ENCODE assay signal across 20 cellular contexts in the genomic region with DNA sequence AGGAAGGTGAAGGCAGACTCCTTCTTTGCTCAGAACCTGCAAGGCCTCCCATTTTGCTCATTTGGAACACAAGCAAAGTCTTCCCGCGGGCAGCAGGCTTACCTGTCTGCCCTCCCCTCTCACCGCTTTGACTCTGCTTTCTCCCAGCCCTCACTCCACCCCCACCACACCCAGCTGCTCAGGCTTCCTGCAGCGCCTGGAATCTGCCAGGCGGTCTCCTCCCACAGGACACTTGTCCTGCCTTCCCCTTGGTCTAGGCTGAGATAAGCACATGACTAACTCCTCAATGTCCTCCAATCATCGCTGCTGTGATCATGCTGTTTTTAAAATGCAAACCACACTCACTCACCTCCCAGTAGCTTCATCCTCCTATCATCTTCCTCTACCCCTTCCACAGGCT.
DNase-seq lines count a peak whose midpoint lies in the region; ATAC-seq and TF ChIP-seq lines count a peak whose summit lies in the region.
"Had no signal": no experiment of that assay in that cellular context is flagged by ENCODE, and none has a peak within 500 bp of the region (broad histone marks: within the 10 kb centered on the region; RNA-seq: fewer than 3 reads in every experiment).

No MANE protein-coding gene starts in this region.

- no peak overlapping the region for H4K8ac ChIP-seq in H9 (replicated peaks; ENCODE audit: insufficient read length, low read depth, low read length)

- H3K18ac ChIP-seq in H9 (ENCODE audit: insufficient read length, low read depth, low read length), result no peak overlapping the region

- H3K4me3 Mint-ChIP-seq in H9, result peak overlapping the region in 1 of 2 experiments; percentile 12; a peak in 2 of 5 replicates
- H3K4me3 Mint-ChIP-seq: activated CD8-positive, alpha-beta T cell treated with anti-CD3 and anti-CD28 coated beads for 36 hours; activated naive CD8-positive, alpha-beta T cell; natural killer cell had no signal

- WGBS in H9 (ENCODE audit: extremely low coverage, insufficient read length, low lambda C conversion rate), result no CpG with 5 or more reads among the region's 6 CpGs
- 30 to 41% (median 35%) methylated on average over 6 of the region's 6 CpGs for WGBS in stomach, 5 donors

- DNase-seq in COLO668 (lab: John Stamatoyannopoulos, UW; ENCODE audit: unreplicated experiment) (peak; percentile 13), H9 (peak; percentile 93), RKO (ENCODE audit: low spot score) (peak; percentile 19), iPS-NIHi11 (ENCODE audit: low spot score) (peak; percentile 83), NCI-H128 (lab: John Stamatoyannopoulos, UW; ENCODE audit: unreplicated experiment) (no peak), medulla oblongata (ENCODE audit: extremely low spot score) (no peak), stomach (no peak)
- DNase-seq: activated CD8-positive, alpha-beta T cell treated with anti-CD3 and anti-CD28 coated beads for 36 hours; activated T-cell treated with anti-CD3 and anti-CD28 coated beads, Interleukin-2, amount 50 U/mL, for 48 hours; AML-193; brain microvascular endothelial cell; Calu3; foreskin keratinocyte; natural killer cell; NCI-H1694 treated with DMSO at 0.1 percent for 48 hours; thyroid gland had no signal

- H2AFZ ChIP-seq in H9 (ENCODE audit: low read length), result peak overlapping the region; percentile 68

- H3K27ac ChIP-seq in H9 (ENCODE audit: insufficient read length, low read depth, low read length) (no peak overlapping the region), stomach (no peak overlapping the region)
- H3K27ac ChIP-seq: brain microvascular endothelial cell, foreskin keratinocyte, thyroid gland, VCaP had no signal

- no peak overlapping the region for H2BK20ac ChIP-seq in H9 (ENCODE audit: low read depth, low read length, poor library complexity, severe bottlenecking)

- TF ChIP-seq CTCF in H9 (conservative IDR thresholded peaks at IDR 0.05), result no peak
- no peak for TF ChIP-seq CTCF in stomach (IDR thresholded peaks at IDR 0.05)

- ATAC-seq in HG03469 (IDR thresholded peaks at IDR 0.05; ENCODE audit: unreplicated experiment), result no peak
- ATAC-seq: activated CD8-positive, alpha-beta T cell treated with anti-CD3 and anti-CD28 coated beads for 36 hours; foreskin keratinocyte; natural killer cell had no signal

- H3K56ac ChIP-seq in H9 (ENCODE audit: insufficient read length, low read depth, low read length), result no peak overlapping the region

- no peak overlapping the region for H3K4me2 ChIP-seq in H9 (ENCODE audit: insufficient read depth, insufficient read length, low read length)

- H2BK5ac ChIP-seq in H9 (ENCODE audit: insufficient read length, low read length), result no peak overlapping the region

- H3K9me3 ChIP-seq in H9 (ENCODE audit: control insufficient read depth, low read depth, low read length) (no peaks in the 10 kb centered on the region), stomach (peaks cover 0 to 3% (median 0%) of the 10 kb centered on the region in 4 donors)
- H3K9me3 ChIP-seq: thyroid gland had no signal

- H2BK15ac ChIP-seq in H9 (ENCODE audit: low read depth, low read length), result no peak overlapping the region

- H3K9me3 Mint-ChIP-seq in H9, result peaks cover 15 to 18% of the 10 kb centered on the region in 2 experiments
- H3K9me3 Mint-ChIP-seq: activated CD8-positive, alpha-beta T cell treated with anti-CD3 and anti-CD28 coated beads for 36 hours; natural killer cell had no signal

- H3K4me3 ChIP-seq in stomach, result no peak overlapping the region
- H3K4me3 ChIP-seq: thyroid gland had no signal

- no peak overlapping the region for H2BK120ac ChIP-seq in H9 (ENCODE audit: low read depth, low read length, poor library complexity, severe bottlenecking)

- peaks cover 27 to 30% of the 10 kb centered on the region in 2 experiments for H3K4me1 Mint-ChIP-seq in H9
- H3K4me1 Mint-ChIP-seq: natural killer cell had no signal

- peaks cover 2 to 18% (median 3%) of the 10 kb centered on the region in 3 experiments; a peak in 4 of 7 replicates for H3K36me3 Mint-ChIP-seq in H9 (ENCODE audit: insufficient read depth in 1 of 3, low read depth in 3 of 3)
- H3K36me3 Mint-ChIP-seq: activated naive CD8-positive, alpha-beta T cell; natural killer cell had no signal

- H3K27me3 ChIP-seq in H9 (ENCODE audit: insufficient read depth, low read length) (no peaks in the 10 kb centered on the region), stomach (no peaks in the 10 kb centered on the region)
- H3K27me3 ChIP-seq: brain microvascular endothelial cell, foreskin keratinocyte, thyroid gland had no signal

- H3K4ac ChIP-seq in H9 (ENCODE audit: low read depth, low read length), result no peak overlapping the region

- H3K23me2 ChIP-seq in H9 (ENCODE audit: insufficient read length, low read depth, low read length, poor library complexity, severe bottlenecking), result no peaks in the 10 kb centered on the region

- TF ChIP-seq POLR2A in stomach (IDR thresholded peaks at IDR 0.05), result no peak

- no peaks in the 10 kb centered on the region for H3K27me3 Mint-ChIP-seq in H9 (ENCODE audit: low read depth)
- H3K27me3 Mint-ChIP-seq: progenitor cell of endocrine pancreas had no signal

- no peak overlapping the region for H3T11ph ChIP-seq in H9 (ENCODE audit: low read length)

- H3K79me2 ChIP-seq in H9 (ENCODE audit: insufficient read depth, low read length), result no peaks in the 10 kb centered on the region

- intact Hi-C loops in stomach (cut with DNase I; ENCODE audit: low total_unique reads), result no loop called here

- H3K4me1 ChIP-seq in H9 (ENCODE audit: insufficient read depth, low read length) (no peaks in the 10 kb centered on the region; the same call in 1 of the 2 replicates), stomach (no peaks in the 10 kb centered on the region)
- H3K4me1 ChIP-seq: foreskin keratinocyte, thyroid gland had no signal

- no peak overlapping the region for H4K5ac ChIP-seq in H9 (ENCODE audit: insufficient read length, low read depth, low read length)

- no peaks in the 10 kb centered on the region for H4K20me1 ChIP-seq in H9 (ENCODE audit: control insufficient read depth, insufficient read depth, insufficient read length)

- no peaks in the 10 kb centered on the region for H3K36me3 ChIP-seq in stomach
- H3K36me3 ChIP-seq: brain microvascular endothelial cell, thyroid gland had no signal

- H2BK12ac ChIP-seq in H9 (ENCODE audit: insufficient read length, low read depth, low read length), result no peak overlapping the region

- H2AK5ac ChIP-seq in H9 (ENCODE audit: insufficient read length, low read length), result no peak overlapping the region

- H3K27ac Mint-ChIP-seq in H9, result peak overlapping the region; percentile 34 to 94 (median 53); a peak in 6 of 7 replicates
- H3K27ac Mint-ChIP-seq: activated CD8-positive, alpha-beta T cell treated with anti-CD3 and anti-CD28 coated beads for 36 hours; activated naive CD8-positive, alpha-beta T cell; natural killer cell; progenitor cell of endocrine pancreas had no signal

- no peaks in the 10 kb centered on the region for H3K79me1 ChIP-seq in H9 (ENCODE audit: insufficient read depth, low read depth, low read length, poor library complexity, severe bottlenecking)

- H3K23ac ChIP-seq in H9 (ENCODE audit: insufficient read length, low read depth, low read length), result no peak overlapping the region

- no peak overlapping the region for H4K91ac ChIP-seq in H9 (ENCODE audit: insufficient read length, low read depth, low read length)

- no peak overlapping the region for H3K9ac ChIP-seq in H9 (ENCODE audit: extremely low read depth, insufficient read length, low read length)

- TF ChIP-seq EP300 in stomach (IDR thresholded peaks at IDR 0.05), result no peak

- no peak overlapping the region for H3K14ac ChIP-seq in H9 (ENCODE audit: insufficient read depth, low read length)

Comparison
In these comparisons a context has a peak if more than half of its experiments do, and no peak if none do; other contexts are left out.
1. DNase-seq: peak in COLO668 (single experiment), H9 (single experiment), RKO (single experiment) and iPS-NIHi11 (single experiment); none in NCI-H128 (single experiment), medulla oblongata (single experiment) and stomach (single experiment).